Comparison of ENCODE assay signal across 20 cellular contexts in genomic region chr10:28928484-28928883, GRCh38.
DNase-seq lines count a peak whose midpoint lies in the region; ATAC-seq, FAIRE-seq and TF ChIP-seq lines count a peak whose summit lies in the region.
"Had no signal": no experiment of that assay in that cellular context is flagged by ENCODE, and none has a peak within 500 bp of the region (broad histone marks: within the 10 kb centered on the region; RNA-seq: fewer than 3 reads in every experiment).

No MANE protein-coding gene starts in this region.

- in situ Hi-C loops in G401 (cut with HindIII; ENCODE audit: low sequenced_read_pairs): no loop called here

- H3K27me3 ChIP-seq in right atrium auricular region (no peaks in the 10 kb centered on the region), heart right ventricle (peaks cover 0 to 12% (median 4%) of the 10 kb centered on the region in 7 donors)

- intact Hi-C loops in heart right ventricle (cut with DNase I): no loop called here

- peak; percentile 9 for FAIRE-seq in urothelium cell line (lab: Jason Lieb, UNC)
- FAIRE-seq: GM12878 had no signal

- H3K4me1 ChIP-seq in right atrium auricular region (peaks cover 0 to 9% of the 10 kb centered on the region in 2 donors), heart right ventricle (peaks cover 0 to 22% (median 0%) of the 10 kb centered on the region in 9 donors)

- DNase-seq in right atrium auricular region (ENCODE audit: low spot score) (peak; percentile 55), heart right ventricle (no peak), NCI-H146 (lab: John Stamatoyannopoulos, UW) (peak; percentile 64), epithelial cell of esophagus (ENCODE audit: low read depth) (peak; percentile 15), urothelium cell line (ENCODE audit: low spot score) (no peak), foreskin fibroblast (no peak), G401 (ENCODE audit: low spot score) (no peak)
- DNase-seq: ACHN, AML-193, COR-L47, GDM1, GOT3, Karpas-422, NCI-H1105, NCI-H187 treated with DMSO at 0.1 percent for 48 hours, NCI-H345, NCI-H774 had no signal

- no peak overlapping the region for H3K4me3 ChIP-seq in right atrium auricular region
- no peak overlapping the region for H3K4me3 ChIP-seq in heart right ventricle
- no peak overlapping the region for H3K4me3 ChIP-seq in epithelial cell of esophagus (ENCODE audit: low read length)
- no peak overlapping the region for H3K4me3 ChIP-seq in foreskin fibroblast (ENCODE audit: low read depth in 1 of 2, low read length in 2 of 2)
- H3K4me3 ChIP-seq: GM12878, PC-9 had no signal

- ATAC-seq in heart right ventricle (no peak), GM18861 (IDR thresholded peaks at IDR 0.05; ENCODE audit: unreplicated experiment) (no peak)
- ATAC-seq: GM12878 had no signal

- 85 to 92% methylated on average over 2 of the region's 2 CpGs for WGBS in heart right ventricle, 2 donors

- H3K36me3 ChIP-seq in right atrium auricular region (no peaks in the 10 kb centered on the region), heart right ventricle (no peaks in the 10 kb centered on the region)

- no peak for TF ChIP-seq CTCF in right atrium auricular region (IDR thresholded peaks at IDR 0.05)
- TF ChIP-seq CTCF in heart right ventricle (IDR thresholded peaks at IDR 0.05): no peak
- no peak for TF ChIP-seq CTCF in epithelial cell of esophagus (IDR thresholded peaks at IDR 0.05; ENCODE audit: insufficient read depth, low read depth, low read length, missing control alignments)
- no peak for TF ChIP-seq CTCF in foreskin fibroblast (IDR thresholded peaks at IDR 0.05; ENCODE audit: low read depth, low read length)

- H3K27ac ChIP-seq in right atrium auricular region: no peak overlapping the region
- no peak overlapping the region for H3K27ac ChIP-seq in heart right ventricle
- H3K27ac ChIP-seq: PC-9 had no signal

- H3K9me3 ChIP-seq in right atrium auricular region: no peaks in the 10 kb centered on the region
- H3K9me3 ChIP-seq in heart right ventricle: peaks cover 0 to 8% (median 0%) of the 10 kb centered on the region in 11 donors

Comparison
In these comparisons a context has a peak if more than half of its experiments do, and no peak if none do; other contexts are left out.
1. DNase-seq: peak in right atrium auricular region (single experiment), NCI-H146 (single experiment) and epithelial cell of esophagus (single experiment); none in heart right ventricle (0 of 2), urothelium cell line (single experiment), foreskin fibroblast (0 of 2) and G401 (single experiment).